ENCODE assay signal across 1 cellular context in the genomic region with DNA sequence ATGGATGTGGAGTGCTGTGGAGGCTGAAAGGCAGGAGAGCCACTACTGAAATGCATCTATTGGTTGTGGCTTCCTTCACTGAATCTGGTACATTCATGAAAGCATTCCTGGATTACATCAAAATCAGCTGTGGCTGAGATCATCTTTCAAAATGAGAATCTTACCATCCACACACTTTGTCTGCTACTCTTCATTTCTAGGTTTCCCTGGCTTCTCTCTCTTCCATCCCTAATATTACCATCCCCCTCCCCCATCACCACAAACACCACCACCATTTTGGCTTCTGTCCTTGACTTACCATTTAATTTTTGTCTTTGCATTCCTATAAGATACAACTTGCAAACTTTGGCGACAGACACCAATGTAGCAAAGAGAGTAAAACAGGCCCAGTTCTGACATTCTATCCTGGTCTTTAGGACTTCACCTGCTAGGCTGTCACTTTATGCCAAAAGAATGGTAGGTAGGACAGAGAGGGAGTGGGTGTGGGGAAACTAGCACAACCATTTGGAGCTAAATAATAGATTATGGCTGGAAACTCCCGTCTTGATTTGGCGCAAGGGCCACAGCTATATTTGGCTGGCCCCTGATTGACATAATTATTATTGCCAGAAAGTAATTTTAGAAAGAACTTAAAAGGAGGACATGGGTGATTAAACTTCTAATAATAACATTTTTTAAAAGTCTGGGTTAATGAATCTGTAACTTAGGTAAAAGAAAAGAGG.
TF ChIP-seq lines count a peak whose summit lies in the region.

No MANE protein-coding gene starts in this region.

TF ChIP-seq in GM12878, 131 proteins besides CTCF, POLR2A, EP300 and RAD21 (continued from another document and continues in another):
- TF ChIP-seq, protein P1, sequence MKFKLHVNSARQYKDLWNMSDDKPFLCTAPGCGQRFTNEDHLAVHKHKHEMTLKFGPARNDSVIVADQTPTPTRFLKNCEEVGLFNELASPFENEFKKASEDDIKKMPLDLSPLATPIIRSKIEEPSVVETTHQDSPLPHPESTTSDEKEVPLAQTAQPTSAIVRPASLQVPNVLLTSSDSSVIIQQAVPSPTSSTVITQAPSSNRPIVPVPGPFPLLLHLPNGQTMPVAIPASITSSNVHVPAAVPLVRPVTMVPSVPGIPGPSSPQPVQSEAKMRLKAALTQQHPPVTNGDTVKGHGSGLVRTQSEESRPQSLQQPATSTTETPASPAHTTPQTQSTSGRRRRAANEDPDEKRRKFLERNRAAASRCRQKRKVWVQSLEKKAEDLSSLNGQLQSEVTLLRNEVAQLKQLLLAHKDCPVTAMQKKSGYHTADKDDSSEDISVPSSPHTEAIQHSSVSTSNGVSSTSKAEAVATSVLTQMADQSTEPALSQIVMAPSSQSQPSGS (IDR thresholded peaks at IDR 0.05; ENCODE audit: low read length) = peak; percentile 88
- TF ChIP-seq WRNIP1 (IDR thresholded peaks at IDR 0.05; ENCODE audit: borderline replicate concordance, low read depth, low read length) (no peak), KAT2A (conservative IDR thresholded peaks at IDR 0.05; ENCODE audit: control insufficient read depth, low read depth, low read length) (no peak), HDAC6 (IDR thresholded peaks at IDR 0.05; ENCODE audit: unreplicated experiment) (no peak), PML (IDR thresholded peaks at IDR 0.05; ENCODE audit: low read length) (no peak), BCL3 (IDR thresholded peaks at IDR 0.05; ENCODE audit: borderline replicate concordance, insufficient read depth, low read depth, low read length, poor library complexity, severe bottlenecking) (peak; percentile 57), ZZZ3 (IDR thresholded peaks at IDR 0.05; ENCODE audit: control insufficient read depth, insufficient read length, low read depth) (no peak), POU2F2 (IDR thresholded peaks at IDR 0.05; ENCODE audit: borderline replicate concordance, low read depth, low read length) (peak; percentile 27; the same call in 1 of the 3 replicates), HDGF (IDR thresholded peaks at IDR 0.05) (no peak), GATAD2B (conservative IDR thresholded peaks at IDR 0.05; ENCODE audit: low read depth) (no peak; the same call in 1 of the 2 replicates), PAX5 (IDR thresholded peaks at IDR 0.05; ENCODE audit: borderline replicate concordance, low read depth, low read length) (0 out of 2 replicates have a peak, but pooled peaks have one; percentile 38), YBX1 (IDR thresholded peaks at IDR 0.05) (peak; percentile 31; the same call in 1 of the 2 replicates), CREB1 (IDR thresholded peaks at IDR 0.05; ENCODE audit: low read depth) (peak; percentile 40; the same call in 1 of the 2 replicates), PBX3 (IDR thresholded peaks at IDR 0.05; ENCODE audit: insufficient replicate concordance, low read depth, low read length) (peak; percentile 17), E2F4 (IDR thresholded peaks at IDR 0.05; ENCODE audit: low read depth, low read length) (no peak), RFX5 (IDR thresholded peaks at IDR 0.05; ENCODE audit: low read depth, low read length) (no peak), LARP7 (IDR thresholded peaks at IDR 0.05) (no peak), MTA2 (IDR thresholded peaks at IDR 0.05; ENCODE audit: low read depth) (peak; percentile 91), TCF12 (IDR thresholded peaks at IDR 0.05; ENCODE audit: low read depth, low read length) (peak; percentile 49; the same call in 1 of the 2 replicates), REST (IDR thresholded peaks at IDR 0.05; ENCODE audit: low read depth, low read length) (no peak), KDM1A (IDR thresholded peaks at IDR 0.05; ENCODE audit: borderline replicate concordance) (no peak), SMARCA5 (IDR thresholded peaks at IDR 0.05) (no peak), MEF2A (IDR thresholded peaks at IDR 0.05; ENCODE audit: insufficient read depth, low read depth, low read length) (peak; percentile 100), ZBTB33 (IDR thresholded peaks at IDR 0.05) (no peak), ESRRA (IDR thresholded peaks at IDR 0.05; ENCODE audit: low read length) (no peak), RCOR1 (conservative IDR thresholded peaks at IDR 0.05; ENCODE audit: low read depth, low read length) (no peak), SREBF2 (IDR thresholded peaks at IDR 0.05; ENCODE audit: low read length) (no peak), MTA3 (IDR thresholded peaks at IDR 0.05; ENCODE audit: borderline replicate concordance, low read length) (peak; percentile 64), SP1 (IDR thresholded peaks at IDR 0.05; ENCODE audit: low read depth, low read length) (peak; percentile 28), IKZF1 (conservative IDR thresholded peaks at IDR 0.05) (peak; percentile 86), JUND (IDR thresholded peaks at IDR 0.05; ENCODE audit: low read depth, low read length) (no peak), PKNOX1 (IDR thresholded peaks at IDR 0.05) (peak; percentile 47), CREM (IDR thresholded peaks at IDR 0.05; ENCODE audit: low read depth) (peak; percentile 82; the same call in 1 of the 2 replicates)
- TF ChIP-seq, protein P2, sequence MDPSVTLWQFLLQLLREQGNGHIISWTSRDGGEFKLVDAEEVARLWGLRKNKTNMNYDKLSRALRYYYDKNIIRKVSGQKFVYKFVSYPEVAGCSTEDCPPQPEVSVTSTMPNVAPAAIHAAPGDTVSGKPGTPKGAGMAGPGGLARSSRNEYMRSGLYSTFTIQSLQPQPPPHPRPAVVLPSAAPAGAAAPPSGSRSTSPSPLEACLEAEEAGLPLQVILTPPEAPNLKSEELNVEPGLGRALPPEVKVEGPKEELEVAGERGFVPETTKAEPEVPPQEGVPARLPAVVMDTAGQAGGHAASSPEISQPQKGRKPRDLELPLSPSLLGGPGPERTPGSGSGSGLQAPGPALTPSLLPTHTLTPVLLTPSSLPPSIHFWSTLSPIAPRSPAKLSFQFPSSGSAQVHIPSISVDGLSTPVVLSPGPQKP (IDR thresholded peaks at IDR 0.05; ENCODE audit: low read depth, low read length) = no peak
- TF ChIP-seq, protein P3, sequence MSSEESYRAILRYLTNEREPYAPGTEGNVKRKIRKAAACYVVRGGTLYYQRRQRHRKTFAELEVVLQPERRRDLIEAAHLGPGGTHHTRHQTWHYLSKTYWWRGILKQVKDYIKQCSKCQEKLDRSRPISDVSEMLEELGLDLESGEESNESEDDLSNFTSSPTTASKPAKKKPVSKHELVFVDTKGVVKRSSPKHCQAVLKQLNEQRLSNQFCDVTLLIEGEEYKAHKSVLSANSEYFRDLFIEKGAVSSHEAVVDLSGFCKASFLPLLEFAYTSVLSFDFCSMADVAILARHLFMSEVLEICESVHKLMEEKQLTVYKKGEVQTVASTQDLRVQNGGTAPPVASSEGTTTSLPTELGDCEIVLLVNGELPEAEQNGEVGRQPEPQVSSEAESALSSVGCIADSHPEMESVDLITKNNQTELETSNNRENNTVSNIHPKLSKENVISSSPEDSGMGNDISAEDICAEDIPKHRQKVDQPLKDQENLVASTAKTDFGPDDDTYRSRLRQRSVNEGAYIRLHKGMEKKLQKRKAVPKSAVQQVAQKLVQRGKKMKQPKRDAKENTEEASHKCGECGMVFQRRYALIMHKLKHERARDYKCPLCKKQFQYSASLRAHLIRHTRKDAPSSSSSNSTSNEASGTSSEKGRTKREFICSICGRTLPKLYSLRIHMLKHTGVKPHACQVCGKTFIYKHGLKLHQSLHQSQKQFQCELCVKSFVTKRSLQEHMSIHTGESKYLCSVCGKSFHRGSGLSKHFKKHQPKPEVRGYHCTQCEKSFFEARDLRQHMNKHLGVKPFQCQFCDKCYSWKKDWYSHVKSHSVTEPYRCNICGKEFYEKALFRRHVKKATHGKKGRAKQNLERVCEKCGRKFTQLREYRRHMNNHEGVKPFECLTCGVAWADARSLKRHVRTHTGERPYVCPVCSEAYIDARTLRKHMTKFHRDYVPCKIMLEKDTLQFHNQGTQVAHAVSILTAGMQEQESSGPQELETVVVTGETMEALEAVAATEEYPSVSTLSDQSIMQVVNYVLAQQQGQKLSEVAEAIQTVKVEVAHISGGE (CRISPR knock-in tag; IDR thresholded peaks at IDR 0.05) = no peak
